Comparison of ENCODE assay signal across 10 cellular contexts in genomic region chr20:63850689-63851547, GRCh38. TPM values are rescaled to one million over a fixed set of nuclear protein-coding genes. Genes with fewer than 3 reads are reported as not detected.
DNase-seq lines count a peak whose midpoint lies in the region; ATAC-seq and TF ChIP-seq lines count a peak whose summit lies in the region.
"Had no signal": no experiment of that assay in that cellular context is flagged by ENCODE, and none has a peak within 500 bp of the region (broad histone marks: within the 10 kb centered on the region; RNA-seq: fewer than 3 reads in every experiment).

No MANE protein-coding gene starts in this region.

- ATAC-seq in activated CD4-positive, alpha-beta T cell treated with anti-CD3 and anti-CD28 coated beads for 36 hours: peak; percentile 92
- ATAC-seq in HG02763 (IDR thresholded peaks at IDR 0.05; ENCODE audit: unreplicated experiment): peak; percentile 78
- ATAC-seq: foreskin keratinocyte had no signal

- H3K4me1 Mint-ChIP-seq in activated CD4-positive, alpha-beta T cell treated with anti-CD3 and anti-CD28 coated beads for 36 hours: peaks cover 16% of the 10 kb centered on the region
- peaks cover 14% of the 10 kb centered on the region for H3K4me1 Mint-ChIP-seq in activated CD4-positive, alpha-beta memory T cell treated with anti-CD3 and anti-CD28 coated beads, Interleukin-2, amount 10 ng/mL, durations not matched to agents 7 days and 5 days
- peaks cover 3% of the 10 kb centered on the region for H3K4me1 Mint-ChIP-seq in neural progenitor cell

- peaks cover 26% of the 10 kb centered on the region for H3F3A ChIP-seq in neural progenitor cell (ENCODE audit: low read depth)

- H3K9me3 ChIP-seq in neural progenitor cell (ENCODE audit: low read depth): no peaks in the 10 kb centered on the region

- no peak overlapping the region for H3K4me3 Mint-ChIP-seq in activated CD4-positive, alpha-beta T cell treated with anti-CD3 and anti-CD28 coated beads for 36 hours
- no peak overlapping the region for H3K4me3 Mint-ChIP-seq in activated CD4-positive, alpha-beta memory T cell treated with anti-CD3 and anti-CD28 coated beads, Interleukin-2, amount 10 ng/mL, durations not matched to agents 7 days and 5 days
- no peak overlapping the region for H3K4me3 Mint-ChIP-seq in neural progenitor cell

- H3K79me2 ChIP-seq in neural progenitor cell (ENCODE audit: low read depth): no peaks in the 10 kb centered on the region

- no peaks in the 10 kb centered on the region for H4K20me1 ChIP-seq in neural progenitor cell (ENCODE audit: low read depth)

- no peak for TF ChIP-seq CTCF in neural progenitor cell (IDR thresholded peaks at IDR 0.05)

- CTCF ChIA-PET in activated CD4-positive, alpha-beta T cell treated with anti-CD3 and anti-CD28 coated beads for 36 hours (lab: Charles Lee): interaction anchor here (1.0 kb wide), 1 partner anchor 13 kb away, joined by 3 read pairs; no protein-coding TSS in a partner anchor
- CTCF ChIA-PET in activated CD4-positive, alpha-beta memory T cell treated with anti-CD3 and anti-CD28 coated beads, Interleukin-2, amount 10 ng/mL, durations not matched to agents 7 days and 5 days (lab: Charles Lee): interaction anchor here (0.9 kb wide), 1 partner anchor 625 kb away, joined by 3 read pairs; no protein-coding TSS in a partner anchor

- no peak overlapping the region for H3K4me2 ChIP-seq in neural progenitor cell

- no peaks in the 10 kb centered on the region for H3K27me3 ChIP-seq in neural progenitor cell

- no peaks in the 10 kb centered on the region for H3K36me3 ChIP-seq in neural progenitor cell

- H3K27ac ChIP-seq in neural progenitor cell: no peak overlapping the region
- H3K27ac ChIP-seq: foreskin keratinocyte had no signal

- intact Hi-C loops in activated CD4-positive, alpha-beta T cell treated with anti-CD3 and anti-CD28 coated beads for 36 hours (cut with DNase I, micrococcal nuclease): loop anchor here in 1 of 2 experiments (1.0 kb wide), 1 partner anchor 22 kb away; no protein-coding TSS in a partner anchor

- H3K9me3 Mint-ChIP-seq in activated CD4-positive, alpha-beta T cell treated with anti-CD3 and anti-CD28 coated beads for 36 hours (ENCODE audit: low read depth): no peaks in the 10 kb centered on the region
- no peaks in the 10 kb centered on the region for H3K9me3 Mint-ChIP-seq in activated CD4-positive, alpha-beta memory T cell treated with anti-CD3 and anti-CD28 coated beads, Interleukin-2, amount 10 ng/mL, durations not matched to agents 7 days and 5 days
- peaks cover 7% of the 10 kb centered on the region for H3K9me3 Mint-ChIP-seq in neural progenitor cell

- peak; percentile 86 for DNase-seq in activated CD4-positive, alpha-beta T cell treated with anti-CD3 and anti-CD28 coated beads for 36 hours
- no peak for DNase-seq in activated CD4-positive, alpha-beta T cell treated with anti-CD3 and anti-CD28 coated beads, Interleukin-2, amount 50 U/mL, for 4 hours
- peak; percentile 32 for DNase-seq in activated CD4-positive, alpha-beta memory T cell treated with anti-CD3 and anti-CD28 coated beads, Interleukin-2, amount 10 ng/mL, durations not matched to agents 7 days and 5 days
- DNase-seq in stimulated activated CD4-positive, alpha-beta T cell treated with anti-CD3 and anti-CD28 coated beads, TNF-alpha, amount 100 ng/mL, for 48 hours (ENCODE audit: low read depth in 3 of 3): peak in 2 of 3 donors; percentile 58 to 60
- DNase-seq in neural progenitor cell (ENCODE audit: low spot score) (no peak), NCI-H748 (lab: John Stamatoyannopoulos, UW; ENCODE audit: unreplicated experiment) (no peak), dermis blood vessel endothelial cell (no peak)
- DNase-seq: foreskin keratinocyte had no signal

- no peak overlapping the region for H3K27ac Mint-ChIP-seq in activated CD4-positive, alpha-beta T cell treated with anti-CD3 and anti-CD28 coated beads for 36 hours
- H3K27ac Mint-ChIP-seq in activated CD4-positive, alpha-beta memory T cell treated with anti-CD3 and anti-CD28 coated beads, Interleukin-2, amount 10 ng/mL, durations not matched to agents 7 days and 5 days: no peak overlapping the region
- H3K27ac Mint-ChIP-seq in neural progenitor cell: no peak overlapping the region

- POLR2A ChIA-PET in activated CD4-positive, alpha-beta T cell treated with anti-CD3 and anti-CD28 coated beads for 36 hours (lab: Charles Lee): no interaction called here
- POLR2A ChIA-PET in activated CD4-positive, alpha-beta memory T cell treated with anti-CD3 and anti-CD28 coated beads, Interleukin-2, amount 10 ng/mL, durations not matched to agents 7 days and 5 days (lab: Charles Lee): interaction anchor here (0.7 to 1.0 kb wide), 3 partner anchors 14 to 109 kb away, joined by 3 read pairs; partner anchors contain the start of gene TPD52L2

- no peak overlapping the region for H3K4me3 ChIP-seq in neural progenitor cell

- H2AFZ ChIP-seq in neural progenitor cell (replicated peaks): no peak overlapping the region

- no peaks in the 10 kb centered on the region for H3K36me3 Mint-ChIP-seq in activated CD4-positive, alpha-beta T cell treated with anti-CD3 and anti-CD28 coated beads for 36 hours (ENCODE audit: low read depth)
- H3K36me3 Mint-ChIP-seq in activated CD4-positive, alpha-beta memory T cell treated with anti-CD3 and anti-CD28 coated beads, Interleukin-2, amount 10 ng/mL, durations not matched to agents 7 days and 5 days (ENCODE audit: low read depth): no peaks in the 10 kb centered on the region
- no peaks in the 10 kb centered on the region for H3K36me3 Mint-ChIP-seq in neural progenitor cell

- no peak overlapping the region for H3K9ac ChIP-seq in neural progenitor cell

- peaks cover 15% of the 10 kb centered on the region for H3K27me3 Mint-ChIP-seq in activated CD4-positive, alpha-beta T cell treated with anti-CD3 and anti-CD28 coated beads for 36 hours
- peaks cover 18% of the 10 kb centered on the region for H3K27me3 Mint-ChIP-seq in activated CD4-positive, alpha-beta memory T cell treated with anti-CD3 and anti-CD28 coated beads, Interleukin-2, amount 10 ng/mL, durations not matched to agents 7 days and 5 days
- no peaks in the 10 kb centered on the region for H3K27me3 Mint-ChIP-seq in neural progenitor cell (ENCODE audit: insufficient read depth, low read depth)

- peaks cover 44% of the 10 kb centered on the region for H3K4me1 ChIP-seq in neural progenitor cell
- H3K4me1 ChIP-seq: foreskin keratinocyte had no signal

RNA-seq across cellular contexts. Expression of gene ABHD16B, which starts 10.4 kb away (rescaled TPM):
- total RNA-seq in activated CD4-positive, alpha-beta T cell treated with anti-CD3 and anti-CD28 coated beads for 36 hours: under 1 TPM; 0.11 to 0.16 TPM
- total RNA-seq in activated CD4-positive, alpha-beta memory T cell treated with anti-CD3 and anti-CD28 coated beads, Interleukin-2, amount 10 ng/mL, durations not matched to agents 7 days and 5 days: not detected
- total RNA-seq in neural progenitor cell (ENCODE audit: low replicate concordance) (not detected in 2 replicates), dermis blood vessel endothelial cell (not detected in 2 replicates)
- total RNA-seq: foreskin keratinocyte, renal cortical epithelial cell had no signal

RNA-seq across cellular contexts. Expression of gene TPD52L2, which starts 14.2 kb away (rescaled TPM):
- total RNA-seq in activated CD4-positive, alpha-beta T cell treated with anti-CD3 and anti-CD28 coated beads for 36 hours: 10 to 100 TPM; 54.0 to 56.3 TPM
- total RNA-seq in activated CD4-positive, alpha-beta memory T cell treated with anti-CD3 and anti-CD28 coated beads, Interleukin-2, amount 10 ng/mL, durations not matched to agents 7 days and 5 days: 10 to 100 TPM; 48.2 to 48.7 TPM
- total RNA-seq in neural progenitor cell (ENCODE audit: low replicate concordance) (66.6 and 80.1 TPM in 2 replicates), dermis blood vessel endothelial cell (169 and 181 TPM in 2 replicates)

RNA-seq across cellular contexts. Expression of gene ZBTB46, which starts 19.9 kb away (rescaled TPM):
- 1 to 10 TPM in 1 of 2 experiments, under 1 TPM in 1; 0.88 to 1.3 TPM for total RNA-seq in activated CD4-positive, alpha-beta T cell treated with anti-CD3 and anti-CD28 coated beads for 36 hours
- total RNA-seq in activated CD4-positive, alpha-beta memory T cell treated with anti-CD3 and anti-CD28 coated beads, Interleukin-2, amount 10 ng/mL, durations not matched to agents 7 days and 5 days: under 1 TPM; 0.53 to 0.65 TPM
- total RNA-seq in neural progenitor cell (ENCODE audit: low replicate concordance) (8.1 and 13.9 TPM in 2 replicates), dermis blood vessel endothelial cell (41.2 and 67.4 TPM in 2 replicates)

RNA-seq across cellular contexts. Expression of gene DNAJC5, which starts 44.0 kb away (rescaled TPM):
- total RNA-seq in activated CD4-positive, alpha-beta T cell treated with anti-CD3 and anti-CD28 coated beads for 36 hours: 10 to 100 TPM; 30.1 to 34.3 TPM
- 10 to 100 TPM; 58.6 to 59.7 TPM for total RNA-seq in activated CD4-positive, alpha-beta memory T cell treated with anti-CD3 and anti-CD28 coated beads, Interleukin-2, amount 10 ng/mL, durations not matched to agents 7 days and 5 days
- 17.2 and 37.9 TPM in 2 replicates for total RNA-seq in neural progenitor cell (ENCODE audit: low replicate concordance)
- total RNA-seq in dermis blood vessel endothelial cell: 90.9 and 98.3 TPM in 2 replicates

Comparison
In these comparisons a context has a peak if more than half of its experiments do, and no peak if none do; other contexts are left out.
1. DNase-seq: peak in activated CD4-positive, alpha-beta T cell treated with anti-CD3 and anti-CD28 coated beads for 36 hours (single experiment), activated CD4-positive, alpha-beta memory T cell treated with anti-CD3 and anti-CD28 coated beads, Interleukin-2, amount 10 ng/mL, durations not matched to agents 7 days and 5 days (single experiment) and stimulated activated CD4-positive, alpha-beta T cell treated with anti-CD3 and anti-CD28 coated beads, TNF-alpha, amount 100 ng/mL, for 48 hours (2 of 3); none in activated CD4-positive, alpha-beta T cell treated with anti-CD3 and anti-CD28 coated beads, Interleukin-2, amount 50 U/mL, for 4 hours (0 of 2), neural progenitor cell (single experiment), NCI-H748 (single experiment) and dermis blood vessel endothelial cell (single experiment).